Comparison of ENCODE assay signal across 22 cellular contexts in genomic region chr2:81093031-81093430, GRCh38.
"Had no signal": no experiment of that assay in that cellular context is flagged by ENCODE, and none has a peak within 500 bp of the region (broad histone marks: within the 10 kb centered on the region; RNA-seq: fewer than 3 reads in every experiment).

No MANE protein-coding gene starts in this region.

- H3K27ac Mint-ChIP-seq: dendritic cell treated with granulocyte-macrophage colony-stimulating factor and Interleukin-4, amounts not matched to agents 40 ng/mL and 50 ng/mL, for 4 days; effector memory CD8-positive, alpha-beta T cell; naive B cell; nephron had no signal

- H3K27me3 ChIP-seq: esophagus muscularis mucosa, gastrocnemius medialis, heart right ventricle, neutrophil, right atrium auricular region, sigmoid colon, stomach had no signal

- H3K4me1 ChIP-seq: esophagus muscularis mucosa, gastrocnemius medialis, heart right ventricle, left ventricle myocardium inferior, lower lobe of right lung, right atrium auricular region, sigmoid colon, stomach had no signal

- H3K4me1 Mint-ChIP-seq: naive B cell, nephron had no signal

- ATAC-seq: effector memory CD8-positive, alpha-beta T cell; gastrocnemius medialis; heart right ventricle; lower lobe of right lung had no signal

- DNase-seq: effector memory CD8-positive, alpha-beta T cell; gastrocnemius medialis; heart right ventricle; hypothalamus; left ventricle myocardium inferior; lower lobe of right lung; mesenchymal stem cell; naive B cell; posterior cingulate gyrus; sigmoid colon; stimulated activated CD4-positive, alpha-beta T cell treated with anti-CD3 and anti-CD28 coated beads, Interleukin-12 subunit alpha, Interleukin-12 subunit beta, amount 100 ng/mL, for 4 hours; stimulated activated naive CD4-positive, alpha-beta T cell; stomach; substantia nigra; trophoblast cell had no signal

- H3K4me3 ChIP-seq: esophagus muscularis mucosa, gastrocnemius medialis, heart right ventricle, left ventricle myocardium inferior, lower lobe of right lung, right atrium auricular region, sigmoid colon, skin epidermis, stomach had no signal

- H3K36me3 Mint-ChIP-seq: naive B cell had no signal

- H3K36me3 ChIP-seq: esophagus muscularis mucosa, gastrocnemius medialis, heart right ventricle, left ventricle myocardium inferior, lower lobe of right lung, neutrophil, right atrium auricular region, sigmoid colon, stomach had no signal

- H3K27ac ChIP-seq: epithelial cell of prostate, esophagus muscularis mucosa, gastrocnemius medialis, heart right ventricle, left ventricle myocardium inferior, lower lobe of right lung, neutrophil, right atrium auricular region, sigmoid colon, skin epidermis, stomach had no signal

- H3K27me3 Mint-ChIP-seq: dendritic cell treated with granulocyte-macrophage colony-stimulating factor and Interleukin-4, amounts not matched to agents 40 ng/mL and 50 ng/mL, for 4 days; effector memory CD8-positive, alpha-beta T cell; naive B cell had no signal

- H3K4me3 Mint-ChIP-seq: dendritic cell treated with granulocyte-macrophage colony-stimulating factor and Interleukin-4, amounts not matched to agents 40 ng/mL and 50 ng/mL, for 4 days; effector memory CD8-positive, alpha-beta T cell; naive B cell; nephron had no signal

- H3K9me3 Mint-ChIP-seq: nephron had no signal
